Comparison of ENCODE assay signal across 8 cellular contexts in genomic region chr17:68513932-68514331, GRCh38. TPM values are rescaled to one million over a fixed set of nuclear protein-coding genes. Genes with fewer than 3 reads are reported as not detected.
A peak's percentile ranks its signal among the peaks of the same experiment; 100 is the strongest.
DNase-seq lines count a peak whose midpoint lies in the region; ATAC-seq lines count a peak whose summit lies in the region.

No MANE protein-coding gene starts in this region.

- H3K27ac Mint-ChIP-seq in T-helper 1 cell treated with Interleukin-12 subunit alpha and Interleukin-12 subunit beta and Interleukin-4 antibody, amounts not matched to agents 30 μg/mL and 1 μg/mL, for 36 hours = peak overlapping the region; percentile 98
- H3K27ac Mint-ChIP-seq in activated T-helper 2 cell treated with anti-CD3 and anti-CD28 coated beads, Interferon-gamma antibody, Interleukin-2, Interleukin-4, amounts not matched to agents 10 μg/mL and 5 μg/mL and 100 μg/mL, durations not matched to agents 14 hours and 24 hours and 36 hours = peak overlapping the region; percentile 98
- H3K27ac Mint-ChIP-seq in immature natural killer cell = peak overlapping the region; percentile 97 to 100 (median 100)

- no peak for ATAC-seq in HG02885 (IDR thresholded peaks at IDR 0.05; ENCODE audit: poor library complexity, unreplicated experiment)

- peaks cover 11 to 30% (median 19%) of the 10 kb centered on the region in 5 donors for H3K36me3 ChIP-seq in subcutaneous abdominal adipose tissue (ENCODE audit: control insufficient read depth in 5 of 5, insufficient read depth in 5 of 5, low read length in 5 of 5)

- H3K27me3 Mint-ChIP-seq in T-helper 1 cell treated with Interleukin-12 subunit alpha and Interleukin-12 subunit beta and Interleukin-4 antibody, amounts not matched to agents 30 μg/mL and 1 μg/mL, for 36 hours (ENCODE audit: low read depth) = no peaks in the 10 kb centered on the region
- no peaks in the 10 kb centered on the region for H3K27me3 Mint-ChIP-seq in activated T-helper 2 cell treated with anti-CD3 and anti-CD28 coated beads, Interferon-gamma antibody, Interleukin-2, Interleukin-4, amounts not matched to agents 10 μg/mL and 5 μg/mL and 100 μg/mL, durations not matched to agents 14 hours and 24 hours and 36 hours (ENCODE audit: low read depth)
- H3K27me3 Mint-ChIP-seq in immature natural killer cell (ENCODE audit: low read depth in 3 of 3) = peaks cover 18 to 32% (median 28%) of the 10 kb centered on the region in 3 donors

- H3K27ac ChIP-seq in subcutaneous abdominal adipose tissue (ENCODE audit: low read depth, low read length) = peak overlapping the region; percentile 99

- peaks cover 30% of the 10 kb centered on the region for H3K36me3 Mint-ChIP-seq in T-helper 1 cell treated with Interleukin-12 subunit alpha and Interleukin-12 subunit beta and Interleukin-4 antibody, amounts not matched to agents 30 μg/mL and 1 μg/mL, for 36 hours (ENCODE audit: low read depth)
- peaks cover 56% of the 10 kb centered on the region for H3K36me3 Mint-ChIP-seq in activated T-helper 2 cell treated with anti-CD3 and anti-CD28 coated beads, Interferon-gamma antibody, Interleukin-2, Interleukin-4, amounts not matched to agents 10 μg/mL and 5 μg/mL and 100 μg/mL, durations not matched to agents 14 hours and 24 hours and 36 hours (ENCODE audit: low read depth)
- peaks cover 8 to 22% (median 12%) of the 10 kb centered on the region in 3 donors for H3K36me3 Mint-ChIP-seq in immature natural killer cell

- H3K4me3 ChIP-seq in subcutaneous abdominal adipose tissue (ENCODE audit: low read depth in 1 of 5, low read length in 5 of 5) = peak overlapping the region; percentile 79 to 98 (median 95)

- H3K4me1 Mint-ChIP-seq in T-helper 1 cell treated with Interleukin-12 subunit alpha and Interleukin-12 subunit beta and Interleukin-4 antibody, amounts not matched to agents 30 μg/mL and 1 μg/mL, for 36 hours (ENCODE audit: low read depth) = peaks cover 46% of the 10 kb centered on the region
- H3K4me1 Mint-ChIP-seq in activated T-helper 2 cell treated with anti-CD3 and anti-CD28 coated beads, Interferon-gamma antibody, Interleukin-2, Interleukin-4, amounts not matched to agents 10 μg/mL and 5 μg/mL and 100 μg/mL, durations not matched to agents 14 hours and 24 hours and 36 hours (ENCODE audit: low read depth) = peaks cover 52% of the 10 kb centered on the region
- peaks cover 68 to 84% of the 10 kb centered on the region in 2 donors for H3K4me1 Mint-ChIP-seq in immature natural killer cell

- H3K4me3 Mint-ChIP-seq in T-helper 1 cell treated with Interleukin-12 subunit alpha and Interleukin-12 subunit beta and Interleukin-4 antibody, amounts not matched to agents 30 μg/mL and 1 μg/mL, for 36 hours = peak overlapping the region; percentile 97
- H3K4me3 Mint-ChIP-seq in activated T-helper 2 cell treated with anti-CD3 and anti-CD28 coated beads, Interferon-gamma antibody, Interleukin-2, Interleukin-4, amounts not matched to agents 10 μg/mL and 5 μg/mL and 100 μg/mL, durations not matched to agents 14 hours and 24 hours and 36 hours (ENCODE audit: low read depth) = peak overlapping the region; percentile 99
- H3K4me3 Mint-ChIP-seq in immature natural killer cell = peak overlapping the region; percentile 96 to 100 (median 99)

- no peaks in the 10 kb centered on the region for H3K9me3 Mint-ChIP-seq in T-helper 1 cell treated with Interleukin-12 subunit alpha and Interleukin-12 subunit beta and Interleukin-4 antibody, amounts not matched to agents 30 μg/mL and 1 μg/mL, for 36 hours
- H3K9me3 Mint-ChIP-seq in activated T-helper 2 cell treated with anti-CD3 and anti-CD28 coated beads, Interferon-gamma antibody, Interleukin-2, Interleukin-4, amounts not matched to agents 10 μg/mL and 5 μg/mL and 100 μg/mL, durations not matched to agents 14 hours and 24 hours and 36 hours = no peaks in the 10 kb centered on the region
- peaks cover 0 to 2% (median 0%) of the 10 kb centered on the region in 6 donors for H3K9me3 Mint-ChIP-seq in immature natural killer cell

- peaks cover 8 to 63% (median 50%) of the 10 kb centered on the region in 5 donors for H3K4me1 ChIP-seq in subcutaneous abdominal adipose tissue (ENCODE audit: control insufficient read depth in 5 of 5, insufficient read depth in 5 of 5, low read length in 5 of 5)

- H3K9me3 ChIP-seq in subcutaneous abdominal adipose tissue (ENCODE audit: control insufficient read depth in 5 of 5, low read length in 5 of 5) = no peaks in the 10 kb centered on the region

- intact Hi-C loops in activated T-helper 2 cell treated with anti-CD3 and anti-CD28 coated beads, Interferon-gamma antibody, Interleukin-2, Interleukin-4, amounts not matched to agents 10 μg/mL and 5 μg/mL and 100 μg/mL, durations not matched to agents 14 hours and 24 hours and 36 hours (cut with micrococcal nuclease) = loop anchor here (2.0 kb wide), 1 partner anchor 813 kb away; the partner anchor contains the start of gene ABCA5

- DNase-seq in T-helper 1 cell (no peak), immature natural killer cell (no peak), hypothalamus (lab: John Stamatoyannopoulos, UW) (no peak), AG08396 (ENCODE audit: low spot score) (no peak)
- no peak for DNase-seq in activated T-helper 2 cell treated with anti-CD3 and anti-CD28 coated beads, Interferon-gamma antibody, Interleukin-2, Interleukin-4, amounts not matched to agents 10 μg/mL and 5 μg/mL and 100 μg/mL, durations not matched to agents 14 hours and 24 hours and 36 hours (ENCODE audit: low spot score)

- H3K9ac ChIP-seq in subcutaneous abdominal adipose tissue (ENCODE audit: low read length in 5 of 5) = peak overlapping the region; percentile 92 to 99 (median 99)

- H3K27me3 ChIP-seq in subcutaneous abdominal adipose tissue (ENCODE audit: control insufficient read depth in 5 of 5, insufficient read depth in 4 of 5, low read length in 5 of 5) = no peaks in the 10 kb centered on the region

RNA-seq across cellular contexts. Expression of gene PRKAR1A, which starts 1.7 kb away (rescaled TPM):
- total RNA-seq in activated T-helper 2 cell treated with anti-CD3 and anti-CD28 coated beads, Interferon-gamma antibody, Interleukin-2, Interleukin-4, amounts not matched to agents 10 μg/mL and 5 μg/mL and 100 μg/mL, durations not matched to agents 14 hours and 24 hours and 36 hours = 263 and 265 TPM in 2 replicates
- 100 to 1,000 TPM; 275 to 458 (median 320) TPM for polyA plus RNA-seq in immature natural killer cell

RNA-seq across cellular contexts. Expression of gene WIPI1, which starts 56.6 kb away (rescaled TPM):
- total RNA-seq in activated T-helper 2 cell treated with anti-CD3 and anti-CD28 coated beads, Interferon-gamma antibody, Interleukin-2, Interleukin-4, amounts not matched to agents 10 μg/mL and 5 μg/mL and 100 μg/mL, durations not matched to agents 14 hours and 24 hours and 36 hours = 14.0 and 15.7 TPM in 2 replicates
- 10 to 100 TPM; 21.1 to 43.4 (median 30.0) TPM for polyA plus RNA-seq in immature natural killer cell
